8 cellular contexts compared by ENCODE assay signal in the genomic region with DNA sequence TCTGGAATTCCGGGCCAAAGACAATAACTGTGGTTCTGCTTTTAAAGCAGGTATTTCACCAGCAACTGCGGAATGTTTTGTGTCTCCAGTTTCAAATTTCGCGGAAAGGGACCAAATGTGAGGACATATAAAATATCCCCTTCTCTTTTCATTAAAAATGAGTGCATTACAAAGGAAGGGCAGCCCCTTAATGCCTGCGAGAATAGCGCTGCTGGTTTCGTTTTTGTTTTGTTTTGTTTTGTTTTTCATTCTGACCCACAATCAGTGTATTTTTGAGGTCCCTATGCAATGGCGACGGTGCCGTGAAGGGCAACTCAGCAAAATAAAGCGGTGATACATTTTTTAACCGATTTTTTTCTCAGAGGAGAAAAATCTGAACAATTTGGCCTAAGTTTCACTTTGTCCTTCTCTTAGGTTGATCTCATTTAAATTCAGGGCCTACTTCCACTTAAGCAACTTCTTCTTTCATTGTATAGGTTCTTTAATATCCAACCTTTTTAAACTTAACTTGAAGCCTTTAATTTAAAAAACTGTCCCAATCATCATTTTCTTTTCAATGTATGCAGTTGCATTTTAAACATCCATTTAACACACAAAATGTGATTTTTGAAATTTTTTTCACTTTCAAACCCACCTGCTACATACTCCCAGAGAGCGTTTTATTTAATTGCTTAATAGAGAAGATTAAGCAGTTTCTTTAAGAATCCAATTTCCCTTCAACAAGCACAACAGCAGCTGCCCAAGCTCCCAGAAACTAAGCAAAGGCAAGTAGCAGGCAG. TPM values are rescaled to one million over a fixed set of nuclear protein-coding genes. Genes with fewer than 3 reads are reported as not detected.
DNase-seq lines count a peak whose midpoint lies in the region; ATAC-seq and TF ChIP-seq lines count a peak whose summit lies in the region.

No MANE protein-coding gene starts in this region.

- no peak for TF ChIP-seq POLR2A in heart left ventricle (IDR thresholded peaks at IDR 0.05)

- peak overlapping the region; percentile 75 to 94 (median 86) for H3K4me3 Mint-ChIP-seq in naive thymus-derived CD8-positive, alpha-beta T cell

- H3K9me2 ChIP-seq in OCI-LY7 (ENCODE audit: insufficient read depth, low read length): no peaks in the 10 kb centered on the region

- no peaks in the 10 kb centered on the region for H4K20me1 ChIP-seq in OCI-LY7 (ENCODE audit: insufficient read depth, low read length)

- peaks cover 14% of the 10 kb centered on the region for H3K79me2 ChIP-seq in OCI-LY7 (ENCODE audit: insufficient read depth, low read depth, low read length)

- H3K36me3 ChIP-seq in heart left ventricle (no peaks in the 10 kb centered on the region), OCI-LY7 (ENCODE audit: insufficient read depth, low read length) (no peaks in the 10 kb centered on the region)

- 12 to 20% (median 16%) methylated on average over 13 of the region's 13 CpGs for WGBS in heart left ventricle, 4 donors

- intact Hi-C loops in heart left ventricle (cut with DNase I) (loop anchor here (1.0 to 10.0 kb wide), 23 partner anchors 21 to 274 kb away; a partner anchor contains a TSS), Right ventricle myocardium superior (cut with DNase I) (loop anchor here (5.0 kb wide), 1 partner anchor 61 kb away; no protein-coding TSS in a partner anchor), OCI-LY7 (cut with micrococcal nuclease; ENCODE audit: unreplicated experiment) (loop anchor here (5.0 to 10.0 kb wide), 2 partner anchors 504 to 897 kb away; a partner anchor contains a TSS)

- DNase-seq in heart left ventricle: no peak
- no peak for DNase-seq in Right ventricle myocardium superior
- peak; percentile 61 for DNase-seq in OCI-LY7 (ENCODE audit: low spot score)
- peak; percentile 49 for DNase-seq in dedifferentiated amniotic fluid mesenchymal stem cell (ENCODE audit: extremely low spot score)
- DNase-seq in naive thymus-derived CD8-positive, alpha-beta T cell: no peak
- no peak for DNase-seq in cerebellar cortex (ENCODE audit: low spot score)
- no peak for DNase-seq in NCI-H774 (lab: John Stamatoyannopoulos, UW)

- peak overlapping the region; percentile 72 to 99 (median 93) for H3K4me3 ChIP-seq in heart left ventricle
- H3K4me3 ChIP-seq in OCI-LY7 (ENCODE audit: low read depth, low read length, poor library complexity, severe bottlenecking): peak overlapping the region; percentile 94

- TF ChIP-seq CTCF in heart left ventricle (IDR thresholded peaks at IDR 0.05) (no peak), OCI-LY7 (conservative IDR thresholded peaks at IDR 0.05; ENCODE audit: low read length) (no peak)

- H3K4me1 ChIP-seq in heart left ventricle (peaks cover 0 to 28% (median 12%) of the 10 kb centered on the region in 12 donors), OCI-LY7 (ENCODE audit: insufficient read depth, low read length, poor library complexity, severe bottlenecking) (peaks cover 26% of the 10 kb centered on the region)

- POLR2A ChIA-PET in OCI-LY7 (lab: Charles Lee): interaction anchor here (0.6 to 1.0 kb wide), 3 partner anchors 12 to 75 kb away, joined by 3 to 4 read pairs (median 3); no protein-coding TSS in a partner anchor
- POLR2A ChIA-PET in naive thymus-derived CD8-positive, alpha-beta T cell (lab: Charles Lee): interaction anchor here (0.6 to 4.9 kb wide), 10 partner anchors 12 to 255 kb away, joined by 3 to 69 read pairs (median 6); no protein-coding TSS in a partner anchor

- peaks cover 0 to 5% (median 0%) of the 10 kb centered on the region in 9 donors for H3K9me3 Mint-ChIP-seq in naive thymus-derived CD8-positive, alpha-beta T cell

- peak overlapping the region; percentile 94 to 100 (median 99) for H3K27ac ChIP-seq in heart left ventricle
- peak overlapping the region; percentile 95 for H3K27ac ChIP-seq in OCI-LY7 (ENCODE audit: low read depth, low read length, poor library complexity, severe bottlenecking)

- peak overlapping the region; percentile 93 to 100 (median 96) for H3K27ac Mint-ChIP-seq in naive thymus-derived CD8-positive, alpha-beta T cell

- ATAC-seq in heart left ventricle: no peak
- no peak for ATAC-seq in Right ventricle myocardium superior (ENCODE audit: poor library complexity)
- ATAC-seq in HG02759 (IDR thresholded peaks at IDR 0.05; ENCODE audit: unreplicated experiment): peak; percentile 29
- ATAC-seq in naive thymus-derived CD8-positive, alpha-beta T cell: no peak

- H3K27me3 Mint-ChIP-seq in naive thymus-derived CD8-positive, alpha-beta T cell: peaks cover 0 to 6% (median 0%) of the 10 kb centered on the region in 5 donors

- H2AFZ ChIP-seq in OCI-LY7 (ENCODE audit: low read length): peak overlapping the region; percentile 89

- BruUV-seq in OCI-LY7 (replicated peaks; lab: Mats Ljungman, UMichigan): TSS peak; percentile 52

- H3K36me3 Mint-ChIP-seq in naive thymus-derived CD8-positive, alpha-beta T cell: peaks cover 2 to 4% (median 2%) of the 10 kb centered on the region in 3 donors

- H3K27me3 ChIP-seq in heart left ventricle: no peaks in the 10 kb centered on the region

- CTCF ChIA-PET in OCI-LY7 (lab: Charles Lee; ENCODE audit: unreplicated experiment): no interaction called here

- H3K9me3 ChIP-seq in heart left ventricle: no peaks in the 10 kb centered on the region
- no peaks in the 10 kb centered on the region for H3K9me3 ChIP-seq in OCI-LY7 (ENCODE audit: low read length)

- peaks cover 24 to 44% (median 35%) of the 10 kb centered on the region in 4 donors for H3K4me1 Mint-ChIP-seq in naive thymus-derived CD8-positive, alpha-beta T cell

- peak overlapping the region; percentile 88 for H3K4me2 ChIP-seq in OCI-LY7 (ENCODE audit: low read length)

RNA-seq across cellular contexts. Expression of a gene that starts 2.9 kb away (rescaled TPM):
- 10 to 100 TPM; 11.6 to 31.2 (median 20.6) TPM for total RNA-seq in heart left ventricle
- polyA plus RNA-seq in heart left ventricle: 1 to 10 TPM; 2.7 to 6.3 TPM
- total RNA-seq in Right ventricle myocardium superior: 12.8 TPM
- 16.9 and 24.6 TPM in 2 replicates for total RNA-seq in OCI-LY7 (2014; rRNA removed; shearing (Covaris generic))
- total RNA-seq in OCI-LY7 (2022): 18.8 and 21.9 TPM in 2 replicates
- total RNA-seq in naive thymus-derived CD8-positive, alpha-beta T cell: 10 to 100 TPM; 84.8 to 99.2 TPM
- polyA plus RNA-seq in naive thymus-derived CD8-positive, alpha-beta T cell: 10 to 100 TPM in 2 of 3 donors, 1 to 10 TPM in 1; 6.5 to 17.1 (median 12.5) TPM

Comparison
In these comparisons a context has a peak if more than half of its experiments do, and no peak if none do; other contexts are left out.
1. DNase-seq: peak in OCI-LY7 (single experiment) and dedifferentiated amniotic fluid mesenchymal stem cell (single experiment); none in heart left ventricle (0 of 5), Right ventricle myocardium superior (single experiment), naive thymus-derived CD8-positive, alpha-beta T cell (0 of 10), cerebellar cortex (single experiment) and NCI-H774 (single experiment).